Comparison of ENCODE assay signal across 17 cellular contexts in the genomic region with DNA sequence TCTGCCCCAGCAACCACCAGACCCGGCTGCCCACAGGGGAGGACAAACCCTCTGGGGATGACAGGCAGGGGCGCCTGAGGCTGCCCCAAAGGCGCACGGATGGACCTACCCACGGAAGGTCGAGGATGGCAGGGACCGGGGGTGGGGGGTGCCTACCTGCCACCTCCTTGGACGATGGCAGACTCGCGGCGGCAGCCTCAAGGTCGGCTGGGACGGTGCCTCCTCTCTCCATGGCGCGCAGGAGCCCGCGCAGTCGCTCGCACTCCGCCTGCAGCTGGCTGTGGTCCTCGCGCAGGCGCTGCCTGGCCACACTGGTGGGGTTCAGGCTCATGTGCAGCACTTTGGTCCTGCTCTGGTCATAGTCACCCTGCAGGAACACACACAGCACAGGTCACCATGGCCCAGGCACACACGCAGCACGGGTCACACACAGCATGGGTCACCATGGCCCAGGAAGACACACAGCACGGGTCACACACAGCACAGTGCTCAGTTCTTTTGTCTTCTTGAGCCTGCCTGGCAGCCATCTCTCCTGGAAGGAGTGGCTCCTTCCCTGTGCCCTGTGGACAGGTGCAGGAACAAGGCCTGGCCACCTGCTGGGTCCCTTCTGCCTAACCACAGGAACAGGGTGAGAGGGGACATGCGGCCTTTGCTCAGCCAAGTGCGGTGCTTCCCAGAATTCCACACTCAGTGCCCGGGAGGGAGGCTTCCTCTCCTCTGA.
DNase-seq lines count a peak whose midpoint lies in the region; ATAC-seq and TF ChIP-seq lines count a peak whose summit lies in the region.
"Had no signal": no experiment of that assay in that cellular context is flagged by ENCODE, and none has a peak within 500 bp of the region (broad histone marks: within the 10 kb centered on the region; RNA-seq: fewer than 3 reads in every experiment).

No MANE protein-coding gene starts in this region.

- peaks cover 54% of the 10 kb centered on the region for H3K4me1 ChIP-seq in Loucy (ENCODE audit: insufficient read depth, low read length, poor library complexity, severe bottlenecking)
- H3K4me1 ChIP-seq in neuronal stem cell (ENCODE audit: control insufficient read depth in 2 of 2, insufficient read depth in 1 of 2, low read depth in 1 of 2, low read length in 2 of 2), result peaks cover 3% of the 10 kb centered on the region in 2 donors
- H3K4me1 ChIP-seq: gastrocnemius medialis had no signal

- peak overlapping the region; percentile 35 for H2AK5ac ChIP-seq in neuronal stem cell (ENCODE audit: low read depth, low read length)

- no peak for TF ChIP-seq CTCF in Loucy (conservative IDR thresholded peaks at IDR 0.05; ENCODE audit: low read length)
- TF ChIP-seq CTCF in chondrocyte (IDR thresholded peaks at IDR 0.05), result no peak

- no peak overlapping the region for H2BK120ac ChIP-seq in neuronal stem cell (ENCODE audit: low read depth, low read length)

- H3K4me2 ChIP-seq in Loucy (ENCODE audit: low read depth, low read length, poor library complexity, severe bottlenecking) (peak overlapping the region; percentile 58), neuronal stem cell (ENCODE audit: insufficient read depth, low read length, poor library complexity, severe bottlenecking) (no peak overlapping the region)

- H4K8ac ChIP-seq in neuronal stem cell (ENCODE audit: low read depth, low read length), result peak overlapping the region; percentile 4

- H3K4ac ChIP-seq in neuronal stem cell (ENCODE audit: low read length), result no peak overlapping the region

- H4K91ac ChIP-seq in neuronal stem cell (ENCODE audit: low read depth, low read length, poor library complexity), result no peak overlapping the region

- no peaks in the 10 kb centered on the region for H3K27me3 Mint-ChIP-seq in activated T-cell treated with anti-CD3 and anti-CD28 coated beads, Interleukin-2, amount 50 U/mL, for 24 hours
- no peaks in the 10 kb centered on the region for H3K27me3 Mint-ChIP-seq in chondrocyte (ENCODE audit: low read depth)

- no peak overlapping the region for H2BK15ac ChIP-seq in neuronal stem cell (ENCODE audit: low read length)

- H3K79me1 ChIP-seq in neuronal stem cell (ENCODE audit: low read depth, low read length), result peaks cover 18% of the 10 kb centered on the region

- no peak overlapping the region for H2AFZ ChIP-seq in Loucy (ENCODE audit: low read length)
- H2AFZ ChIP-seq in neuronal stem cell (ENCODE audit: low read length), result no peak overlapping the region

- H3K9me3 Mint-ChIP-seq in activated T-cell treated with anti-CD3 and anti-CD28 coated beads, Interleukin-2, amount 50 U/mL, for 24 hours, result no peaks in the 10 kb centered on the region
- H3K9me3 Mint-ChIP-seq in chondrocyte (ENCODE audit: low read depth), result no peaks in the 10 kb centered on the region

- H3K9me3 ChIP-seq in Loucy (ENCODE audit: insufficient read depth, low read depth, low read length) (no peaks in the 10 kb centered on the region), neuronal stem cell (replicated peaks in 1 of 2; ENCODE audit: control insufficient read depth in 2 of 2, insufficient read depth in 1 of 2, low read depth in 1 of 2, low read length in 2 of 2) (peaks cover 13% of the 10 kb centered on the region in 2 donors)
- H3K9me3 ChIP-seq: gastrocnemius medialis, MG63, neutrophil, SJSA1, thoracic aorta had no signal

- H3K36me3 ChIP-seq in Loucy (ENCODE audit: insufficient read depth, low read length), result peaks cover 30% of the 10 kb centered on the region; the same call in 1 of the 2 replicates
- peaks cover 4 to 8% of the 10 kb centered on the region in 2 donors for H3K36me3 ChIP-seq in neuronal stem cell (replicated peaks in 1 of 2; ENCODE audit: control insufficient read depth in 2 of 2, insufficient read depth in 2 of 2, low read length in 2 of 2)
- H3K36me3 ChIP-seq: gastrocnemius medialis, MG63, SJSA1, thoracic aorta had no signal

- DNase-seq in activated T-cell treated with anti-CD3 and anti-CD28 coated beads, Interleukin-2, amount 50 U/mL, for 24 hours, result no peak
- DNase-seq in activated T-cell treated with anti-CD3 and anti-CD28 coated beads, Interleukin-2, amount 50 U/mL, for 48 hours, result no peak
- DNase-seq in chondrocyte (ENCODE audit: low spot score), result peak; percentile 82
- DNase-seq in neuronal stem cell (ENCODE audit: low spot score), result no peak
- no peak for DNase-seq in T1000 (lab: John Stamatoyannopoulos, UW)
- DNase-seq in SK-N-DZ (ENCODE audit: low spot score), result no peak
- DNase-seq: DMS79 treated with DMSO at 0.1 percent for 48 hours; gastrocnemius medialis; MG63; NCI-H2107; stimulated activated CD8-positive, alpha-beta memory T cell treated with anti-CD3 and anti-CD28 coated beads, Interleukin-4, amount 100 ng/mL, for 48 hours had no signal

- H3K27me3 ChIP-seq in Loucy (ENCODE audit: insufficient read depth, low read length, poor library complexity, severe bottlenecking), result no peaks in the 10 kb centered on the region
- H3K27me3 ChIP-seq in neuronal stem cell (ENCODE audit: control insufficient read depth in 3 of 3, insufficient read depth in 3 of 3, low read depth in 1 of 3, low read length in 3 of 3), result no peaks in the 10 kb centered on the region
- H3K27me3 ChIP-seq: gastrocnemius medialis, MG63, SJSA1 had no signal

- H3K4me3 ChIP-seq in Loucy (ENCODE audit: low read length, poor library complexity, severe bottlenecking), result peak overlapping the region; percentile 60
- no peak overlapping the region for H3K4me3 ChIP-seq in neuronal stem cell (ENCODE audit: low read length in 2 of 2)
- H3K4me3 ChIP-seq: gastrocnemius medialis, MG63, SJSA1, thoracic aorta had no signal

- no peak for ATAC-seq in SK-N-SH treated with all-trans-retinoic acid at 6 μM for 48 hours
- ATAC-seq: gastrocnemius medialis, sciatic nerve had no signal

- H3K27ac Mint-ChIP-seq in activated T-cell treated with anti-CD3 and anti-CD28 coated beads, Interleukin-2, amount 50 U/mL, for 24 hours, result no peak overlapping the region
- H3K27ac Mint-ChIP-seq in chondrocyte (ENCODE audit: unreplicated experiment), result no peak overlapping the region

- peaks cover 53% of the 10 kb centered on the region for H3K4me1 Mint-ChIP-seq in activated T-cell treated with anti-CD3 and anti-CD28 coated beads, Interleukin-2, amount 50 U/mL, for 24 hours (ENCODE audit: low read depth)
- H3K4me1 Mint-ChIP-seq in chondrocyte (ENCODE audit: low read depth), result peaks cover 9% of the 10 kb centered on the region

- H3K9ac ChIP-seq in Loucy (ENCODE audit: low read depth, low read length, poor library complexity, severe bottlenecking), result peak overlapping the region; percentile 34
- H3K9ac ChIP-seq in neuronal stem cell (ENCODE audit: low read depth, low read length, poor library complexity), result no peak overlapping the region

- no peak overlapping the region for H2BK12ac ChIP-seq in neuronal stem cell (ENCODE audit: low read length)

- H3K27ac ChIP-seq in neuronal stem cell (replicated peaks; ENCODE audit: low read length), result no peak overlapping the region
- H3K27ac ChIP-seq: gastrocnemius medialis, neutrophil, SJSA1, thoracic aorta had no signal

- WGBS in neuronal stem cell (ENCODE audit: extremely low coverage in 2 of 2, insufficient read length in 2 of 2, insufficient replicate concordance in 1 of 2), 2 donors, result no CpG with 5 or more reads among the region's 29 CpGs

- peak overlapping the region; percentile 77 for H3K14ac ChIP-seq in neuronal stem cell (ENCODE audit: low read length)

- H3K4me3 Mint-ChIP-seq in activated T-cell treated with anti-CD3 and anti-CD28 coated beads, Interleukin-2, amount 50 U/mL, for 24 hours, result peak overlapping the region; percentile 25
- no peak overlapping the region for H3K4me3 Mint-ChIP-seq in chondrocyte (ENCODE audit: unreplicated experiment)

- H4K20me1 ChIP-seq in Loucy (ENCODE audit: insufficient read depth, low read length, poor library complexity, severe bottlenecking), result peaks cover 35% of the 10 kb centered on the region

- H3K36me3 Mint-ChIP-seq in activated T-cell treated with anti-CD3 and anti-CD28 coated beads, Interleukin-2, amount 50 U/mL, for 24 hours (ENCODE audit: low read depth), result peaks cover 42% of the 10 kb centered on the region
- H3K36me3 Mint-ChIP-seq in chondrocyte (ENCODE audit: low read depth), result peaks cover 2% of the 10 kb centered on the region

- H3K23ac ChIP-seq in neuronal stem cell (ENCODE audit: low read depth, low read length, poor library complexity), result peak overlapping the region; percentile 43

- no peak overlapping the region for H3K18ac ChIP-seq in neuronal stem cell (ENCODE audit: low read length)

- H2BK5ac ChIP-seq in neuronal stem cell (ENCODE audit: low read length), result peak overlapping the region; percentile 35

- peaks cover 77% of the 10 kb centered on the region for H3K79me2 ChIP-seq in Loucy (ENCODE audit: insufficient read depth, low read length)

- H3K9me2 ChIP-seq in Loucy (replicated peaks; ENCODE audit: low read depth, low read length), result no peaks in the 10 kb centered on the region

- H3F3A ChIP-seq in Loucy (ENCODE audit: low read depth), result peaks cover 4% of the 10 kb centered on the region; the same call in 1 of the 2 replicates

TF ChIP-seq in SK-N-SH treated with all-trans-retinoic acid at 6 μM for 48 hours, 23 proteins besides CTCF, POLR2A, EP300 and RAD21 (continues in another document):
- TF ChIP-seq ESRRG (CRISPR knock-in tag; IDR thresholded peaks at IDR 0.05), result no peak
- TF ChIP-seq, protein P1, sequence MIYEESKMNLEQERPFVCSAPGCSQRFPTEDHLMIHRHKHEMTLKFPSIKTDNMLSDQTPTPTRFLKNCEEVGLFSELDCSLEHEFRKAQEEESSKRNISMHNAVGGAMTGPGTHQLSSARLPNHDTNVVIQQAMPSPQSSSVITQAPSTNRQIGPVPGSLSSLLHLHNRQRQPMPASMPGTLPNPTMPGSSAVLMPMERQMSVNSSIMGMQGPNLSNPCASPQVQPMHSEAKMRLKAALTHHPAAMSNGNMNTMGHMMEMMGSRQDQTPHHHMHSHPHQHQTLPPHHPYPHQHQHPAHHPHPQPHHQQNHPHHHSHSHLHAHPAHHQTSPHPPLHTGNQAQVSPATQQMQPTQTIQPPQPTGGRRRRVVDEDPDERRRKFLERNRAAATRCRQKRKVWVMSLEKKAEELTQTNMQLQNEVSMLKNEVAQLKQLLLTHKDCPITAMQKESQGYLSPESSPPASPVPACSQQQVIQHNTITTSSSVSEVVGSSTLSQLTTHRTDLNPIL (CRISPR knock-in tag; IDR thresholded peaks at IDR 0.05; ENCODE audit: low read depth), result no peak
- no peak for TF ChIP-seq RARB (CRISPR knock-in tag; IDR thresholded peaks at IDR 0.05)
- TF ChIP-seq BACH2 (CRISPR knock-in tag; IDR thresholded peaks at IDR 0.05; ENCODE audit: borderline replicate concordance), result no peak
- TF ChIP-seq ZC3H10 (CRISPR knock-in tag; IDR thresholded peaks at IDR 0.05), result no peak
- TF ChIP-seq ZNF565 (CRISPR knock-in tag; conservative IDR thresholded peaks at IDR 0.05; ENCODE audit: low read depth), result no peak
